In genomic region chr2:119253114-119253702, GRCh38 we compare ENCODE assay signal across 15 cellular contexts. TPM values are rescaled to one million over a fixed set of nuclear protein-coding genes. Genes with fewer than 3 reads are reported as not detected.
DNase-seq lines count a peak whose midpoint lies in the region; ATAC-seq and TF ChIP-seq lines count a peak whose summit lies in the region.
"Had no signal": no experiment of that assay in that cellular context is flagged by ENCODE, and none has a peak within 500 bp of the region (broad histone marks: within the 10 kb centered on the region; RNA-seq: fewer than 3 reads in every experiment).

No MANE protein-coding gene starts in this region.

- 43% methylated on average over 2 of the region's 2 CpGs for WGBS in hepatocyte (ENCODE audit: low lambda C conversion rate, missing lambda C conversion rate)
- 77 to 82% (median 80%) methylated on average over 2 of the region's 2 CpGs for WGBS in heart left ventricle, 4 donors

- H3K27ac Mint-ChIP-seq in activated CD8-positive, alpha-beta memory T cell treated with anti-CD3 and anti-CD28 coated beads, Interleukin-2, amount 10 ng/mL, durations not matched to agents 7 days and 5 days, result no peak overlapping the region
- H3K27ac Mint-ChIP-seq: activated T-helper 2 cell treated with anti-CD3 and anti-CD28 coated beads, Interferon-gamma antibody, Interleukin-2, Interleukin-4, amounts not matched to agents 10 μg/mL and 5 μg/mL and 100 μg/mL, durations not matched to agents 14 hours and 24 hours and 36 hours; nephron had no signal

- TF ChIP-seq CTCF in breast epithelium (IDR thresholded peaks at IDR 0.05) (no peak), hepatocyte (IDR thresholded peaks at IDR 0.05; ENCODE audit: poor library complexity) (no peak), heart left ventricle (IDR thresholded peaks at IDR 0.05) (no peak)

- DNase-seq in activated CD8-positive, alpha-beta memory T cell treated with anti-CD3 and anti-CD28 coated beads, Interleukin-2, amount 50 U/mL, for 48 hours, result peak; percentile 8
- no peak for DNase-seq in activated CD8-positive, alpha-beta memory T cell treated with anti-CD3 and anti-CD28 coated beads, Interleukin-2, amount 10 ng/mL, durations not matched to agents 7 days and 5 days
- DNase-seq in breast epithelium (ENCODE audit: low spot score in 2 of 2) (no peak), hepatocyte (ENCODE audit: low spot score) (no peak), heart left ventricle (no peak), NCI-H2081 (lab: John Stamatoyannopoulos, UW) (no peak), SIG-M5 treated with dmso at 0.1 percent for 504 hours (lab: John Stamatoyannopoulos, UW; ENCODE audit: unreplicated experiment) (no peak), C1 segment of cervical spinal cord (lab: John Stamatoyannopoulos, UW) (no peak)
- DNase-seq: DMS79 had no signal

- ATAC-seq in activated CD8-positive, alpha-beta memory T cell treated with anti-CD3 and anti-CD28 coated beads, Interleukin-2, amount 10 ng/mL, durations not matched to agents 7 days and 5 days, result no peak
- ATAC-seq in heart left ventricle, result no peak

- H3K4me3 ChIP-seq in breast epithelium, result no peak overlapping the region
- H3K4me3 ChIP-seq in hepatocyte, result no peak overlapping the region
- H3K4me3 ChIP-seq in heart left ventricle, result no peak overlapping the region
- H3K4me3 ChIP-seq: skin epidermis, thoracic aorta had no signal

- H3K4me1 ChIP-seq in breast epithelium, result no peaks in the 10 kb centered on the region
- peaks cover 8% of the 10 kb centered on the region for H3K4me1 ChIP-seq in hepatocyte (ENCODE audit: insufficient read depth)
- peaks cover 0 to 18% (median 0%) of the 10 kb centered on the region in 12 donors for H3K4me1 ChIP-seq in heart left ventricle

- CTCF ChIA-PET in activated CD8-positive, alpha-beta memory T cell treated with anti-CD3 and anti-CD28 coated beads, Interleukin-2, amount 10 ng/mL, durations not matched to agents 7 days and 5 days (lab: Charles Lee), result no interaction called here

- H3K27ac ChIP-seq in breast epithelium (peak overlapping the region; percentile 72 to 79), hepatocyte (peak overlapping the region; percentile 86), heart left ventricle (no peak overlapping the region)
- H3K27ac ChIP-seq: 22Rv1 had no signal

- H3K27me3 ChIP-seq in breast epithelium, result no peaks in the 10 kb centered on the region
- H3K27me3 ChIP-seq in hepatocyte, result no peaks in the 10 kb centered on the region
- no peaks in the 10 kb centered on the region for H3K27me3 ChIP-seq in heart left ventricle

- H4K20me1 ChIP-seq in hepatocyte (ENCODE audit: insufficient read depth, poor library complexity, severe bottlenecking), result no peaks in the 10 kb centered on the region

- no peaks in the 10 kb centered on the region for H3K79me2 ChIP-seq in hepatocyte

- no peaks in the 10 kb centered on the region for H3K27me3 Mint-ChIP-seq in activated CD8-positive, alpha-beta memory T cell treated with anti-CD3 and anti-CD28 coated beads, Interleukin-2, amount 10 ng/mL, durations not matched to agents 7 days and 5 days

- H3K9me3 ChIP-seq in breast epithelium (no peaks in the 10 kb centered on the region), hepatocyte (ENCODE audit: low read depth) (no peaks in the 10 kb centered on the region), heart left ventricle (no peaks in the 10 kb centered on the region)
- H3K9me3 ChIP-seq: thoracic aorta had no signal

- no peak overlapping the region for H2AFZ ChIP-seq in hepatocyte

- H3K9me3 Mint-ChIP-seq in activated CD8-positive, alpha-beta memory T cell treated with anti-CD3 and anti-CD28 coated beads, Interleukin-2, amount 10 ng/mL, durations not matched to agents 7 days and 5 days (ENCODE audit: low read depth), result no peaks in the 10 kb centered on the region
- H3K9me3 Mint-ChIP-seq: activated T-helper 2 cell treated with anti-CD3 and anti-CD28 coated beads, Interferon-gamma antibody, Interleukin-2, Interleukin-4, amounts not matched to agents 10 μg/mL and 5 μg/mL and 100 μg/mL, durations not matched to agents 14 hours and 24 hours and 36 hours; central memory CD8-positive, alpha-beta T cell; nephron had no signal

- no peak overlapping the region for H3K4me3 Mint-ChIP-seq in activated CD8-positive, alpha-beta memory T cell treated with anti-CD3 and anti-CD28 coated beads, Interleukin-2, amount 10 ng/mL, durations not matched to agents 7 days and 5 days
- H3K4me3 Mint-ChIP-seq: central memory CD8-positive, alpha-beta T cell; nephron had no signal

- no peak for TF ChIP-seq POLR2A in breast epithelium (IDR thresholded peaks at IDR 0.05)
- no peak for TF ChIP-seq POLR2A in heart left ventricle (IDR thresholded peaks at IDR 0.05)

- H3K36me3 ChIP-seq in breast epithelium (no peaks in the 10 kb centered on the region), hepatocyte (replicated peaks; ENCODE audit: insufficient read depth, low read depth) (no peaks in the 10 kb centered on the region), heart left ventricle (peaks cover 0 to 4% (median 0%) of the 10 kb centered on the region in 9 donors)

- intact Hi-C loops in breast epithelium (cut with DNase I; ENCODE audit: low total_unique reads), result no loop called here
- intact Hi-C loops in heart left ventricle (cut with DNase I), result no loop called here

- H3K36me3 Mint-ChIP-seq in activated CD8-positive, alpha-beta memory T cell treated with anti-CD3 and anti-CD28 coated beads, Interleukin-2, amount 10 ng/mL, durations not matched to agents 7 days and 5 days, result no peaks in the 10 kb centered on the region

- H3K4me2 ChIP-seq in hepatocyte, result no peak overlapping the region

- no peaks in the 10 kb centered on the region for H3K4me1 Mint-ChIP-seq in activated CD8-positive, alpha-beta memory T cell treated with anti-CD3 and anti-CD28 coated beads, Interleukin-2, amount 10 ng/mL, durations not matched to agents 7 days and 5 days
- H3K4me1 Mint-ChIP-seq: central memory CD8-positive, alpha-beta T cell had no signal

- no peaks in the 10 kb centered on the region for H3K9me2 ChIP-seq in hepatocyte (replicated peaks; ENCODE audit: insufficient read depth)

RNA-seq across cellular contexts. Expression of gene STEAP3, which starts 29.6 kb away (rescaled TPM):
- under 1 TPM; 0.15 to 0.68 TPM for total RNA-seq in activated CD8-positive, alpha-beta memory T cell treated with anti-CD3 and anti-CD28 coated beads, Interleukin-2, amount 10 ng/mL, durations not matched to agents 7 days and 5 days
- 10 to 100 TPM; 11.2 to 52.2 (median 49.8) TPM for total RNA-seq in breast epithelium
- 10.2 and 11.2 TPM in 2 replicates for total RNA-seq in hepatocyte
- polyA plus RNA-seq in hepatocyte, result 7.1 and 12.0 TPM in 2 replicates
- total RNA-seq in heart left ventricle, result 10 to 100 TPM in 6 of 9 donors, 1 to 10 TPM in 3; 6.9 to 38.5 (median 12.2) TPM
- polyA plus RNA-seq in heart left ventricle, result 1 to 10 TPM; 4.9 to 9.2 TPM

Comparison
In these comparisons a context has a peak if more than half of its experiments do, and no peak if none do; other contexts are left out.
1. H3K27ac ChIP-seq: peak in breast epithelium (2 of 2) and hepatocyte (single experiment); none in heart left ventricle (0 of 12).